1 cellular context compared by ENCODE assay signal in the genomic region with DNA sequence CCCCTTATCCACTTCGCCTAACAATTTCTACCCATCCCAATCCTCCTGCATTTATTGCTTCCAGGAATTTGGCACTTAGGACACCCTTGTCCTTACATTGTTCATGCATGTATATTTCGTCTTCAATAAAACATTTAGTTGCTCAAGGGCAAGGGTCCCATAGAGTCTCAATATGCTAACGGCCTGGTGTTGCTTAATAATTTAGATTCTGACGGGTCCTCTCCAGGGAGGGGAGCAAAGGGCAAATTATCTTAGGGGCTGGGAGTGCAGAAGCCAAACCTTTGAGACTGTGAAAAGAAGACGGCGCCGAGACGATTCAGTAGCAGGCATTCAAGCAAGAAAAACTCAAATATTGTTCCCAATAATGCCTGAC.
TF ChIP-seq lines count a peak whose summit lies in the region.

No MANE protein-coding gene starts in this region.

TF ChIP-seq in K562, 482 proteins besides CTCF, POLR2A, EP300 and RAD21 (continued from another document):
- TF ChIP-seq RNF219 (CRISPR knock-in tag; IDR thresholded peaks at IDR 0.05): no peak
TF ChIP-seq in K562: peak in this region for 8.
